In genomic region chr11:43937434-43938411, GRCh38 we compare ENCODE assay signal across 8 cellular contexts. TPM values are rescaled to one million over a fixed set of nuclear protein-coding genes. Genes with fewer than 3 reads are reported as not detected.
A peak's percentile ranks its signal among the peaks of the same experiment; 100 is the strongest.
DNase-seq lines count a peak whose midpoint lies in the region; ATAC-seq, FAIRE-seq and TF ChIP-seq lines count a peak whose summit lies in the region.

No MANE protein-coding gene starts in this region.

- ATAC-seq in GM21423 (IDR thresholded peaks at IDR 0.05; ENCODE audit: unreplicated experiment): no peak

- no peak overlapping the region for H3K9ac ChIP-seq in astrocyte (ENCODE audit: low read length)

- peak; percentile 20 for TF ChIP-seq CTCF in astrocyte (IDR thresholded peaks at IDR 0.05; ENCODE audit: insufficient read depth, low read depth, low read length)

- H3K27ac ChIP-seq in astrocyte (ENCODE audit: low read depth, low read length): peak overlapping the region; percentile 17

- no peaks in the 10 kb centered on the region for H3K79me2 ChIP-seq in astrocyte (ENCODE audit: insufficient read depth, low read length)

- no peaks in the 10 kb centered on the region for H3K36me3 Mint-ChIP-seq in astrocyte (ENCODE audit: low read depth, unreplicated experiment)
- H3K36me3 Mint-ChIP-seq in T-helper 2 cell treated with Interferon-gamma antibody and Interleukin-4, amounts not matched to agents 5 μg/mL and 100 μg/mL, for 36 hours (ENCODE audit: low read depth): no peaks in the 10 kb centered on the region

- H3K9me3 ChIP-seq in astrocyte (ENCODE audit: insufficient read depth, low read depth, low read length): no peaks in the 10 kb centered on the region

- DNase-seq in SKM-1 treated with dmso at 0.1 percent for 144 hours (lab: John Stamatoyannopoulos, UW; ENCODE audit: unreplicated experiment): peak; percentile 27
- DNase-seq in SKM-1 (lab: John Stamatoyannopoulos, UW; ENCODE audit: unreplicated experiment): no peak
- peak; percentile 73 for DNase-seq in astrocyte (ENCODE audit: low read depth)
- peak; percentile 65 for DNase-seq in kidney tubule cell (ENCODE audit: low spot score)
- peak; percentile 88 for DNase-seq in urothelium cell line (ENCODE audit: low spot score)
- DNase-seq in iPS-NIHi7 (ENCODE audit: extremely low spot score): no peak
- no peak for DNase-seq in T-helper 2 cell treated with Interferon-gamma antibody and Interleukin-4, amounts not matched to agents 5 μg/mL and 100 μg/mL, for 36 hours (ENCODE audit: low spot score)

- peak; percentile 96 for FAIRE-seq in astrocyte (lab: Jason Lieb, UNC)
- FAIRE-seq in urothelium cell line (lab: Jason Lieb, UNC): peak; percentile 59

- no peak overlapping the region for H2AFZ ChIP-seq in astrocyte (ENCODE audit: low read depth, low read length)

- peaks cover 12% of the 10 kb centered on the region for H3K27me3 ChIP-seq in astrocyte (ENCODE audit: insufficient read depth, low read length)

- peaks cover 16% of the 10 kb centered on the region for H3K4me1 Mint-ChIP-seq in astrocyte (ENCODE audit: low read depth, unreplicated experiment)
- H3K4me1 Mint-ChIP-seq in T-helper 2 cell treated with Interferon-gamma antibody and Interleukin-4, amounts not matched to agents 5 μg/mL and 100 μg/mL, for 36 hours (ENCODE audit: low read depth): peaks cover 5% of the 10 kb centered on the region

- H3K4me3 ChIP-seq in astrocyte (ENCODE audit: insufficient read depth, low read depth, low read length): no peak overlapping the region

- no peaks in the 10 kb centered on the region for H3K36me3 ChIP-seq in astrocyte (ENCODE audit: insufficient read depth, low read length)

- peak overlapping the region; percentile 89 for H3K27ac Mint-ChIP-seq in astrocyte (ENCODE audit: unreplicated experiment)
- H3K27ac Mint-ChIP-seq in T-helper 2 cell treated with Interferon-gamma antibody and Interleukin-4, amounts not matched to agents 5 μg/mL and 100 μg/mL, for 36 hours: no peak overlapping the region

- no peak overlapping the region for H3K4me3 Mint-ChIP-seq in astrocyte (ENCODE audit: unreplicated experiment)
- H3K4me3 Mint-ChIP-seq in T-helper 2 cell treated with Interferon-gamma antibody and Interleukin-4, amounts not matched to agents 5 μg/mL and 100 μg/mL, for 36 hours: no peak overlapping the region

- peaks cover 27% of the 10 kb centered on the region for H3K4me1 ChIP-seq in astrocyte (ENCODE audit: insufficient read depth, low read length)

- H3K27me3 Mint-ChIP-seq in astrocyte (ENCODE audit: low read depth, unreplicated experiment): peaks cover 16% of the 10 kb centered on the region
- H3K27me3 Mint-ChIP-seq in T-helper 2 cell treated with Interferon-gamma antibody and Interleukin-4, amounts not matched to agents 5 μg/mL and 100 μg/mL, for 36 hours (ENCODE audit: low read depth): peaks cover 43% of the 10 kb centered on the region

- H3K9me3 Mint-ChIP-seq in astrocyte (ENCODE audit: unreplicated experiment): no peaks in the 10 kb centered on the region
- H3K9me3 Mint-ChIP-seq in T-helper 2 cell treated with Interferon-gamma antibody and Interleukin-4, amounts not matched to agents 5 μg/mL and 100 μg/mL, for 36 hours: no peaks in the 10 kb centered on the region

- peak overlapping the region; percentile 42 for H3K4me2 ChIP-seq in astrocyte (ENCODE audit: low read length)

- no peaks in the 10 kb centered on the region for H4K20me1 ChIP-seq in astrocyte (ENCODE audit: insufficient read depth, low read length)

RNA-seq across cellular contexts. Expression of gene C11orf96, which starts 4.7 kb away (rescaled TPM):
- total RNA-seq in astrocyte: 1.8 and 3.1 TPM in 2 replicates

RNA-seq across cellular contexts. Expression of gene ALKBH3, which starts 57.1 kb away (rescaled TPM):
- total RNA-seq in astrocyte: 24.8 and 30.5 TPM in 2 replicates

Comparison
In these comparisons a context has a peak if more than half of its experiments do, and no peak if none do; other contexts are left out.
1. DNase-seq: peak in SKM-1 treated with dmso at 0.1 percent for 144 hours (single experiment), astrocyte (single experiment), kidney tubule cell (single experiment) and urothelium cell line (single experiment); none in SKM-1 (single experiment), iPS-NIHi7 (single experiment) and T-helper 2 cell treated with Interferon-gamma antibody and Interleukin-4, amounts not matched to agents 5 μg/mL and 100 μg/mL, for 36 hours (single experiment).